Comparison of ENCODE assay signal across 9 cellular contexts in genomic region chr13:19586904-19587634, GRCh38. TPM values are rescaled to one million over a fixed set of nuclear protein-coding genes. Genes with fewer than 3 reads are reported as not detected.
A peak's percentile ranks its signal among the peaks of the same experiment; 100 is the strongest.
DNase-seq lines count a peak whose midpoint lies in the region; ATAC-seq, FAIRE-seq and TF ChIP-seq lines count a peak whose summit lies in the region.
"Had no signal": no experiment of that assay in that cellular context is flagged by ENCODE, and none has a peak within 500 bp of the region (broad histone marks: within the 10 kb centered on the region; RNA-seq: fewer than 3 reads in every experiment).

No MANE protein-coding gene starts in this region.

- H3K36me3 ChIP-seq in KMS-11 (ENCODE audit: insufficient read depth): no peaks in the 10 kb centered on the region

- H3K36me3 Mint-ChIP-seq in effector memory CD8-positive, alpha-beta T cell (ENCODE audit: insufficient read depth): peaks cover 6% of the 10 kb centered on the region

- H3K27me3 Mint-ChIP-seq in effector memory CD8-positive, alpha-beta T cell: peaks cover 22 to 25% of the 10 kb centered on the region in 2 donors

- H3K27me3 ChIP-seq in KMS-11 (ENCODE audit: insufficient read depth, low read depth): no peaks in the 10 kb centered on the region

- peak overlapping the region; percentile 80 to 85 for H3K4me3 Mint-ChIP-seq in effector memory CD8-positive, alpha-beta T cell

- no peak overlapping the region for H3K27ac ChIP-seq in KMS-11

- H3K4me3 ChIP-seq in GM08714 (ENCODE audit: low read length): peak overlapping the region; percentile 86
- no peak overlapping the region for H3K4me3 ChIP-seq in KMS-11 (IDR thresholded peaks at IDR 0.05; ENCODE audit: insufficient read depth, low read depth, low read length)

- H3K4me1 ChIP-seq in KMS-11 (ENCODE audit: low read depth, poor library complexity, severe bottlenecking): peaks cover 3% of the 10 kb centered on the region

- peaks cover 19 to 21% of the 10 kb centered on the region in 2 donors for H3K4me1 Mint-ChIP-seq in effector memory CD8-positive, alpha-beta T cell (ENCODE audit: low read depth in 2 of 2)

- peaks cover 0 to 13% of the 10 kb centered on the region in 2 donors for H3K9me3 Mint-ChIP-seq in effector memory CD8-positive, alpha-beta T cell

- DNase-seq in activated CD4-positive, alpha-beta T cell treated with anti-CD3 and anti-CD28 coated beads for 1 hour: peak; percentile 63
- DNase-seq in effector memory CD8-positive, alpha-beta T cell: peak; percentile 49 to 54 (median 53)
- peak; percentile 52 to 74 (median 61) for DNase-seq in stimulated activated CD4-positive, alpha-beta T cell treated with anti-CD3 and anti-CD28 coated beads, Interleukin-1b, Interleukin-23, amount 100 ng/mL, for 24 hours (ENCODE audit: low read depth in 4 of 4, low spot score in 1 of 4)
- DNase-seq in frontal cortex (ENCODE audit: low spot score in 2 of 2) (no peak), DMS114 treated with DMSO at 0.1 percent for 48 hours (lab: John Stamatoyannopoulos, UW; ENCODE audit: unreplicated experiment) (no peak)

- peak overlapping the region; percentile 27 for H2AFZ ChIP-seq in KMS-11 (ENCODE audit: low read depth)

- H3K4me2 ChIP-seq in KMS-11: no peak overlapping the region

- FAIRE-seq in frontal cortex (lab: Jason Lieb, UNC): no peak

- TF ChIP-seq CTCF in KMS-11 (conservative IDR thresholded peaks at IDR 0.05; ENCODE audit: low read depth, low read length): no peak

- H3K27ac Mint-ChIP-seq in effector memory CD8-positive, alpha-beta T cell: peak overlapping the region; percentile 91 to 92

- no peaks in the 10 kb centered on the region for H4K20me1 ChIP-seq in KMS-11 (ENCODE audit: insufficient read depth)

- no peaks in the 10 kb centered on the region for H3K79me2 ChIP-seq in KMS-11 (ENCODE audit: insufficient read depth, low read depth)

- no peak overlapping the region for H3K9ac ChIP-seq in KMS-11

- peak; percentile 76 for ATAC-seq in GM21576 (IDR thresholded peaks at IDR 0.05; ENCODE audit: unreplicated experiment)
- peak; percentile 89 for ATAC-seq in effector memory CD8-positive, alpha-beta T cell (replicated peaks)

RNA-seq across cellular contexts. Expression of gene TPTE2, which starts 25.7 kb away (rescaled TPM):
- 0.41 TPM for total RNA-seq in frontal cortex
- total RNA-seq: activated CD8-positive, alpha-beta memory T cell treated with anti-CD3 and anti-CD28 coated beads for 36 hours had no signal

RNA-seq across cellular contexts. Expression of gene MPHOSPH8, which starts 46.4 kb away (rescaled TPM):
- total RNA-seq in frontal cortex: 33.4 TPM

Comparison
In these comparisons a context has a peak if more than half of its experiments do, and no peak if none do; other contexts are left out.
1. DNase-seq: peak in activated CD4-positive, alpha-beta T cell treated with anti-CD3 and anti-CD28 coated beads for 1 hour (single experiment), effector memory CD8-positive, alpha-beta T cell (3 of 3) and stimulated activated CD4-positive, alpha-beta T cell treated with anti-CD3 and anti-CD28 coated beads, Interleukin-1b, Interleukin-23, amount 100 ng/mL, for 24 hours (4 of 4); none in frontal cortex (0 of 2) and DMS114 treated with DMSO at 0.1 percent for 48 hours (single experiment).